Comparison of ENCODE assay signal across 29 cellular contexts in the genomic region with DNA sequence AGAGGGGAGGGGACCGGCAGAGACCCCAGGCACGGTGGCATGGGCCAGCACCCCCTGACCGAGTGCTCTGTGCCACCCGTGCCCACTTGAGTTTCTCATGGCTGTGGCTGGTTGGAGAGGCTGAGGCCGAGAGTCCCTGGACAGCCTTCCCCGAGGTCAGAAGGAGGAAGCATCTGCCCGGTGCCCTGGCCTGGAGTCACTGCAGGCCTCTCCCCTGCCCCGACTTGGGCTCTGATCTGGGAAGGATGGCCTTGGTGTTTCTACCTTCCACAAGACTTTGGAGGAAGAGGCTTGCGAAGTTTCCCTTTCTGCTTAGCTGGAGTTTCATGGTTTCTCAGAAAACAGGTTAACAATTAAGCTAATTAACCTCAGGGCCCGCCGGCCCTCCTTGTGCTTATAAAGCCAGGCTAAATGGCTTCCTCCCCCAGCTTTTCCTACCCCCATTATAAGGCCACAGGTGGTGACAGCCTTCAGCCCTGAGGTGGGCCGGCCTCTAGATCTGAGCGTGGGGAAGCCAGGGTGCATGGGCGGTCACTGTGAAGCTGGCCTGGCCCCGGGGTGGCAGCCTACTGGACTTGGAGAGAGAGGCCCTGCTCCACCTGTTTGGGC. TPM values are rescaled to one million over a fixed set of nuclear protein-coding genes. Genes with fewer than 3 reads are reported as not detected.
A peak's percentile ranks its signal among the peaks of the same experiment; 100 is the strongest.
DNase-seq lines count a peak whose midpoint lies in the region; ATAC-seq and TF ChIP-seq lines count a peak whose summit lies in the region.
"Had no signal": no experiment of that assay in that cellular context is flagged by ENCODE, and none has a peak within 500 bp of the region (broad histone marks: within the 10 kb centered on the region; RNA-seq: fewer than 3 reads in every experiment).

No MANE protein-coding gene starts in this region.

- ATAC-seq in Right ventricle myocardium inferior (no peak), Right ventricle myocardium superior (ENCODE audit: poor library complexity) (no peak), left colon (peak; percentile 47), upper lobe of right lung (peak; percentile 13), HG02798 (IDR thresholded peaks at IDR 0.05; ENCODE audit: poor library complexity, unreplicated experiment) (no peak), GM19452 (IDR thresholded peaks at IDR 0.05; ENCODE audit: unreplicated experiment) (no peak)
- ATAC-seq: activated CD4-positive, CD25-positive, alpha-beta regulatory T cell treated with anti-CD3 and anti-CD28 coated beads, Interleukin-2, amount 50 U/mL, for 24 hours; left cardiac atrium; naive thymus-derived CD4-positive, alpha-beta T cell had no signal

- peak overlapping the region; percentile 91 for H3K18ac ChIP-seq in neuronal stem cell (ENCODE audit: low read length)

- no peak overlapping the region for H3K14ac ChIP-seq in neuronal stem cell (ENCODE audit: low read length)

- H2BK15ac ChIP-seq in neuronal stem cell (ENCODE audit: low read length): no peak overlapping the region

- peaks cover 2% of the 10 kb centered on the region for H3K79me1 ChIP-seq in neuronal stem cell (ENCODE audit: low read depth, low read length)

- H4K91ac ChIP-seq in neuronal stem cell (ENCODE audit: low read depth, low read length, poor library complexity): no peak overlapping the region

- H3K9me3 ChIP-seq in neuronal stem cell (replicated peaks in 1 of 2; ENCODE audit: control insufficient read depth in 2 of 2, insufficient read depth in 1 of 2, low read depth in 1 of 2, low read length in 2 of 2): no peaks in the 10 kb centered on the region
- H3K9me3 ChIP-seq in upper lobe of right lung: no peaks in the 10 kb centered on the region
- H3K9me3 ChIP-seq: Caco-2, uterus had no signal

- H3K27ac ChIP-seq in neuronal stem cell (replicated peaks; ENCODE audit: low read length) (peak overlapping the region; percentile 41), upper lobe of right lung (no peak overlapping the region), caudate nucleus (ENCODE audit: low read depth, low read length) (no peak overlapping the region)
- H3K27ac ChIP-seq: C4-2B, GM23248, RWPE1, SK-N-MC, uterus had no signal

- no peak for TF ChIP-seq CTCF in upper lobe of right lung (IDR thresholded peaks at IDR 0.05)

- no peak overlapping the region for H3K9ac ChIP-seq in neuronal stem cell (ENCODE audit: low read depth, low read length, poor library complexity)
- H3K9ac ChIP-seq: GM23248 had no signal

- peak overlapping the region; percentile 12 for H2AK5ac ChIP-seq in neuronal stem cell (ENCODE audit: low read depth, low read length)

- no peak overlapping the region for H3K4ac ChIP-seq in neuronal stem cell (ENCODE audit: low read length)

- H3K4me3 ChIP-seq in neuronal stem cell (ENCODE audit: low read length in 2 of 2) (no peak overlapping the region), upper lobe of right lung (no peak overlapping the region)
- H3K4me3 ChIP-seq: GM23248, SK-N-MC, uterus had no signal

- peak; percentile 54 for DNase-seq in Right ventricle myocardium inferior (ENCODE audit: missing footprints)
- no peak for DNase-seq in Right ventricle myocardium superior
- peak in 1 of 2 donors; percentile 55 for DNase-seq in left colon
- DNase-seq in neuronal stem cell (ENCODE audit: low spot score): no peak
- DNase-seq in upper lobe of right lung: no peak
- no peak for DNase-seq in caudate nucleus (lab: John Stamatoyannopoulos, UW)
- DNase-seq: 8988T; activated CD4-positive, alpha-beta memory T cell treated with anti-CD3 and anti-CD28 coated beads for 36 hours; activated naive CD4-positive, alpha-beta T cell treated with Interleukin-2 at 50 U/mL for 16 hours; Caco-2; DMS79; GDM1; GM23248; left cardiac atrium; naive thymus-derived CD4-positive, alpha-beta T cell; NCI-H1092; NCI-H1694 treated with DMSO at 0.1 percent for 48 hours; NCI-H446 treated with DMSO at 0.1 percent for 48 hours; occipital lobe; stimulated activated naive CD4-positive, alpha-beta T cell treated with Interleukin-2 at 50 U/mL for 16 hours; T-helper 2 cell; uterus had no signal

- H3K4me2 ChIP-seq in neuronal stem cell (ENCODE audit: insufficient read depth, low read length, poor library complexity, severe bottlenecking): no peak overlapping the region

- no peak overlapping the region for H2BK5ac ChIP-seq in neuronal stem cell (ENCODE audit: low read length)

- H3K23ac ChIP-seq in neuronal stem cell (ENCODE audit: low read depth, low read length, poor library complexity): no peak overlapping the region

- WGBS in neuronal stem cell (ENCODE audit: extremely low coverage in 2 of 2, insufficient read length in 2 of 2, insufficient replicate concordance in 1 of 2), 2 donors: no CpG with 5 or more reads among the region's 15 CpGs

- H4K8ac ChIP-seq in neuronal stem cell (ENCODE audit: low read depth, low read length): no peak overlapping the region

- H3K4me1 ChIP-seq in neuronal stem cell (ENCODE audit: control insufficient read depth in 2 of 2, insufficient read depth in 1 of 2, low read depth in 1 of 2, low read length in 2 of 2) (peaks cover 0 to 15% of the 10 kb centered on the region in 2 donors), upper lobe of right lung (no peaks in the 10 kb centered on the region)
- H3K4me1 ChIP-seq: uterus had no signal

- intact Hi-C loops in Right ventricle myocardium inferior (cut with DNase I) (no loop called here), Right ventricle myocardium superior (cut with DNase I) (no loop called here), left colon (cut with DNase I, micrococcal nuclease) (no loop called here), upper lobe of right lung (cut with DNase I) (no loop called here)

- H2BK12ac ChIP-seq in neuronal stem cell (ENCODE audit: low read length): peak overlapping the region; percentile 24

- H3K27me3 ChIP-seq in neuronal stem cell (ENCODE audit: control insufficient read depth in 3 of 3, insufficient read depth in 3 of 3, low read depth in 1 of 3, low read length in 3 of 3) (peaks cover 0 to 57% (median 0%) of the 10 kb centered on the region in 3 experiments), upper lobe of right lung (no peaks in the 10 kb centered on the region)
- H3K27me3 ChIP-seq: uterus had no signal

- H2AFZ ChIP-seq in neuronal stem cell (ENCODE audit: low read length): peak overlapping the region; percentile 33
- H2AFZ ChIP-seq: GM23248 had no signal

- no peak overlapping the region for H2BK120ac ChIP-seq in neuronal stem cell (ENCODE audit: low read depth, low read length)

- no peaks in the 10 kb centered on the region for H3K36me3 ChIP-seq in neuronal stem cell (replicated peaks in 1 of 2; ENCODE audit: control insufficient read depth in 2 of 2, insufficient read depth in 2 of 2, low read length in 2 of 2)
- H3K36me3 ChIP-seq in upper lobe of right lung: no peaks in the 10 kb centered on the region
- H3K36me3 ChIP-seq: uterus had no signal

RNA-seq across cellular contexts. Expression of gene LLGL2, which starts 17.3 kb away (rescaled TPM):
- total RNA-seq in Right ventricle myocardium inferior: 4.1 TPM
- total RNA-seq in Right ventricle myocardium superior: 3.6 TPM
- total RNA-seq in left colon: 100 to 1,000 TPM; 447 to 529 TPM
- polyA plus RNA-seq in neuronal stem cell (2013, experiment 1 of 2): 25.2 TPM
- polyA plus RNA-seq in neuronal stem cell (2013, experiment 2 of 2): 26.4 TPM
- total RNA-seq in upper lobe of right lung: 133 TPM
- total RNA-seq: GM23248, HT1080 had no signal
- polyA plus RNA-seq: GM23248 had no signal

RNA-seq across cellular contexts. Expression of gene TSEN54, which starts 26.5 kb away (rescaled TPM):
- total RNA-seq in Right ventricle myocardium inferior: 6.1 TPM
- total RNA-seq in Right ventricle myocardium superior: 5.6 TPM
- 10 to 100 TPM; 30.1 to 38.9 TPM for total RNA-seq in left colon
- polyA plus RNA-seq in neuronal stem cell (2013, experiment 1 of 2): 21.2 TPM
- 24.0 TPM for polyA plus RNA-seq in neuronal stem cell (2013, experiment 2 of 2)
- total RNA-seq in upper lobe of right lung: 21.6 TPM

RNA-seq across cellular contexts. Expression of gene CASKIN2, which starts 27.5 kb away (rescaled TPM):
- total RNA-seq in Right ventricle myocardium inferior (39.1 TPM), Right ventricle myocardium superior (33.3 TPM), left colon (10 to 100 TPM; 28.4 to 30.6 TPM), upper lobe of right lung (101 TPM)
- polyA plus RNA-seq in neuronal stem cell (2013, experiment 1 of 2): 7.5 TPM
- 7.9 TPM for polyA plus RNA-seq in neuronal stem cell (2013, experiment 2 of 2)

RNA-seq across cellular contexts. Expression of gene MYO15B, which starts 44.8 kb away (rescaled TPM):
- total RNA-seq in Right ventricle myocardium inferior: 43.7 TPM
- 37.1 TPM for total RNA-seq in Right ventricle myocardium superior
- 100 to 1,000 TPM; 575 to 676 TPM for total RNA-seq in left colon
- polyA plus RNA-seq in neuronal stem cell (2013, experiment 1 of 2): 8.5 TPM
- polyA plus RNA-seq in neuronal stem cell (2013, experiment 2 of 2): 8.9 TPM
- 193 TPM for total RNA-seq in upper lobe of right lung

Comparison
In these comparisons a context has a peak if more than half of its experiments do, and no peak if none do; other contexts are left out.
1. ATAC-seq: peak in left colon (single experiment) and upper lobe of right lung (single experiment); none in Right ventricle myocardium inferior (single experiment), Right ventricle myocardium superior (single experiment), HG02798 (single experiment) and GM19452 (single experiment).
2. RNA of gene LLGL2, which starts 17.3 kb away (total RNA-seq): 447 to 529 TPM in left colon and 133 TPM in upper lobe of right lung (single experiment); 4.1 TPM in Right ventricle myocardium inferior (single experiment) and 3.6 TPM in Right ventricle myocardium superior (single experiment); every median in the first group is over 10 times any median in the second.